In the genomic region with DNA sequence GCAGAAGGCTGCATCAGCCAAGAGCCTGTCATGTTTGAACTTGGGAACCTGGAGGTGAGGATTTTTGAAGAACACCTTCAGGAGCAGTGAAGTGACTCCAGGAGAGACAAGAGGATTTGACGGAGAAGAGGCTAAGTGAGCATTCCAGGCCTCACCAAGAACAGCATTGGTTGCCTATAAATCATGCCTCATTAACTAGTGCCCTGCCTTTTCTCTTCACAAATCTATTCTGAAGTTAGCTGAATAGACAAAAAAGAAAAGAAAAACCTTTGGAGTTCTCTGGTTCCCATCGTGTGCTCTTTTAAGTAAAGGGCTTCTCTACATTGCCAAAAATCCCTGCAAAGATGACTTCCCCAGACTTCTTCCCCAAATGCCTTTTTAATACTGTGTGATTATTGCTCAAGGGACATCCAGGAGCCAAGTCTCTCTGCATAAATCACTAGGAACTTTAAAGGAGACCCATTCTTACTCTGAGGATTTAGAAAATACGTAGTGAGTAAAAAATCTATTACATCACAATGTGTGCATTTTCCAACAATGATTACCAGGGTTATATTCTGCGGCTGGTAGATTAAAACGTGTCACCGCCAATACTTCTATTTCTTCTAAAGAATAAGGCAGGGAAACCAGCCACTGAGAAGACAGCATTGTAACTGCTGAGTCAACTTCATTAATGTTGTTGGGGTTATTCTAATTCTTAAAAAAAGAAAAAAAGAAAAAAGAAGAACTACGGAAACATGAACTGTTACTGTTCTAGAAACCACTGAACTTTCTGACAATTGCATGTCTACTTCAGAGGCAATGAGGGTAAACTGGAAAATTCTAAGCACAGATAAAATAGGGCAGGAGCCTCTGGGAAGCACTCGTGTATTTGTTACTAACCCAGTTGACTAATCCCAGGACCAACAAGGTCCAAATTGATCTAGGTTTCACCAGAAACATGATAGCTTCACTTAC, we compare ENCODE assay signal across 16 cellular contexts.
DNase-seq lines count a peak whose midpoint lies in the region; ATAC-seq lines count a peak whose summit lies in the region.
"Had no signal": no experiment of that assay in that cellular context is flagged by ENCODE, and none has a peak within 500 bp of the region (broad histone marks: within the 10 kb centered on the region; RNA-seq: fewer than 3 reads in every experiment).

No MANE protein-coding gene starts in this region.

- no peak for ATAC-seq in HG03565 (IDR thresholded peaks at IDR 0.05; ENCODE audit: unreplicated experiment)

- H3K9me3 ChIP-seq in Karpas-422 (ENCODE audit: low read length) (no peaks in the 10 kb centered on the region), skeletal muscle tissue (ENCODE audit: control insufficient read depth in 3 of 3, low read length in 3 of 3) (no peaks in the 10 kb centered on the region)

- H3K4me2 ChIP-seq in Karpas-422 (ENCODE audit: low read depth, low read length, poor library complexity, severe bottlenecking) = no peak overlapping the region

- no peaks in the 10 kb centered on the region for H3K9me2 ChIP-seq in Karpas-422 (replicated peaks; ENCODE audit: insufficient read depth, low read length)

- H3K79me2 ChIP-seq in Karpas-422 (ENCODE audit: low read length) = no peaks in the 10 kb centered on the region
- H3K79me2 ChIP-seq: parathyroid adenoma had no signal

- H3K9ac ChIP-seq in Karpas-422 (ENCODE audit: low read length) (no peak overlapping the region), skeletal muscle tissue (ENCODE audit: low read depth in 1 of 3, low read length in 3 of 3) (no peak overlapping the region)
- H3K9ac ChIP-seq: parathyroid adenoma had no signal

- H3K4me1 ChIP-seq in Karpas-422 (ENCODE audit: low read length) (peaks cover 14% of the 10 kb centered on the region), skeletal muscle tissue (ENCODE audit: control insufficient read depth in 3 of 3, insufficient read depth in 3 of 3, low read length in 3 of 3) (peaks cover 0 to 3% (median 0%) of the 10 kb centered on the region in 3 donors)
- H3K4me1 ChIP-seq: parathyroid adenoma had no signal

- no peaks in the 10 kb centered on the region for H3K27me3 ChIP-seq in Karpas-422 (ENCODE audit: low read length)
- H3K27me3 ChIP-seq in skeletal muscle tissue (ENCODE audit: control insufficient read depth in 3 of 3, insufficient read depth in 3 of 3, low read length in 3 of 3) = no peaks in the 10 kb centered on the region

- no peaks in the 10 kb centered on the region for H4K20me1 ChIP-seq in Karpas-422 (ENCODE audit: insufficient read depth, low read depth, low read length)

- DNase-seq in DMS79 treated with DMSO at 0.1 percent for 48 hours (lab: John Stamatoyannopoulos, UW) (peak; percentile 76), Karpas-422 (peak; percentile 20), fibroblast of peridontal ligament (ENCODE audit: extremely low read depth) (peak; percentile 65), DMS 273 treated with DMSO at 0.1 percent for 48 hours (lab: John Stamatoyannopoulos, UW) (no peak), A172 (ENCODE audit: low spot score) (no peak)
- DNase-seq: activated B cell treated with CpG ODN at 0.5 μM for 24 hours; activated naive CD4-positive, alpha-beta T cell treated with Interleukin-2 at 50 U/mL for 16 hours; CD4-positive, CD25-positive, alpha-beta regulatory T cell; islet precursor cell; KBM-7; NCI-H1436; NCI-H2227 treated with DMSO at 0.1 percent for 48 hours; stimulated activated CD4-positive, alpha-beta T cell treated with anti-CD3 and anti-CD28 coated beads, Interleukin-12 subunit alpha, Interleukin-12 subunit beta, amount 100 ng/mL, for 4 hours had no signal

- H3K36me3 ChIP-seq in Karpas-422 (ENCODE audit: insufficient read depth, low read length) = no peaks in the 10 kb centered on the region
- no peaks in the 10 kb centered on the region for H3K36me3 ChIP-seq in skeletal muscle tissue (ENCODE audit: control insufficient read depth in 3 of 3, insufficient read depth in 3 of 3, low read length in 3 of 3)

- H2AFZ ChIP-seq in Karpas-422 (ENCODE audit: low read length) = no peak overlapping the region
- H2AFZ ChIP-seq: parathyroid adenoma had no signal

- H3K4me3 ChIP-seq in Karpas-422 (ENCODE audit: low read length) (no peak overlapping the region), skeletal muscle tissue (ENCODE audit: low read length in 3 of 3) (no peak overlapping the region)

- H3K27ac ChIP-seq in Karpas-422 (ENCODE audit: low read length) (no peak overlapping the region), skeletal muscle tissue (ENCODE audit: low read depth, low read length) (peak overlapping the region; percentile 25)
- H3K27ac ChIP-seq: parathyroid adenoma had no signal

Comparison
In these comparisons a context has a peak if more than half of its experiments do, and no peak if none do; other contexts are left out.
1. DNase-seq: peak in DMS79 treated with DMSO at 0.1 percent for 48 hours (single experiment), Karpas-422 (single experiment) and fibroblast of peridontal ligament (single experiment); none in DMS 273 treated with DMSO at 0.1 percent for 48 hours (single experiment) and A172 (single experiment).